Comparison of ENCODE assay signal across 25 cellular contexts in the genomic region with DNA sequence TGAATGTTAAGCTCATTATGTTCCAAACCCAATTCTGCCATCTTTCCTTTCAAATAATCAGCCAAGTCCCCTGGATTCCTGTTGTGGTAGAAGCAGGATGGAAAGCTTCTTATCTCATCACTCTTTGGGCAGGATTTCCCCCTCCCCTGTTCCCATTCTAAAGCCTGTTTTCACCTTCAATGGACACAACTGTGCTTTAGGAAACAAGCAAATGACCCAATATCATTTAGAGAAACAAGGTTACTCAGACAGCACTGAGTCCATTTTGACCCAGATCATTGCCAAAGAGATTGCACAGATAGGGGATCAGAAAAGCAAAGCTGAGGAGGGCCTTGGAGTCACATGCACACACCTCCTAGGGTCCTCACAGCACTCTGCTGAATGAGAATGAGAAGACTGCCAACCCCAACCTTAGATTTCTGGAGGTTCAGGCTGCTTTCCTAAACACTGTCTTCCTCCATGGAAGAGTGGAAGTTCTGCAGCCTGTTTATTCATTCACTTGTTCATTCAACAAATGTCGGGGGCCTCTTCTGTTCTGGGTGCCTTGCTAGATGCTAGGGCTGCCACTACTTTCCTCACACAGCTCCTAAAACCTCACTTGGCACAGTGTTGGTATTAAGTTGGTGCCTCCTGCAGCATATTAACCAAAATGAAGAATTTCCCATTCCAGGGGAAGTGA.
DNase-seq lines count a peak whose midpoint lies in the region; ATAC-seq and TF ChIP-seq lines count a peak whose summit lies in the region.
"Had no signal": no experiment of that assay in that cellular context is flagged by ENCODE, and none has a peak within 500 bp of the region (broad histone marks: within the 10 kb centered on the region; RNA-seq: fewer than 3 reads in every experiment).

No MANE protein-coding gene starts in this region.

- H3K4me2 ChIP-seq in GM23248 (ENCODE audit: unreplicated experiment): peak overlapping the region; percentile 51
- peak overlapping the region; percentile 55; the same call in 1 of the 2 replicates for H3K4me2 ChIP-seq in SK-N-SH
- H3K4me2 ChIP-seq: BLaER1 treated with 17β-estradiol and CSF1 and Interleukin-3, amounts not matched to agents 10 nM and 100 nM had no signal

- TF ChIP-seq CTCF in SK-N-SH (IDR thresholded peaks at IDR 0.05) (no peak), sigmoid colon (IDR thresholded peaks at IDR 0.05) (no peak)

- H3K27ac ChIP-seq in GM23248 (no peak overlapping the region), SK-N-SH (ENCODE audit: low read depth in 2 of 2, low read length in 1 of 2) (peak overlapping the region in 1 of 2 experiments; percentile 89; a peak in 3 of 4 replicates), sigmoid colon (peak overlapping the region; percentile 62 to 86 (median 72)), aorta (ENCODE audit: low read depth in 1 of 2, low read length in 2 of 2) (peak overlapping the region in 1 of 2 donors; percentile 57)
- H3K27ac ChIP-seq: BLaER1 treated with 17β-estradiol and CSF1 and Interleukin-3, amounts not matched to agents 10 nM and 100 nM; HL-60; upper lobe of right lung had no signal

- TF ChIP-seq EP300 in SK-N-SH (IDR thresholded peaks at IDR 0.05; ENCODE audit: borderline replicate concordance in 1 of 2, low read depth in 1 of 2, low read length in 1 of 2) (no peak), sigmoid colon (IDR thresholded peaks at IDR 0.05) (no peak)

- intact Hi-C loops in sigmoid colon (cut with DNase I) (loop anchor here (5.0 to 10.0 kb wide), 2 partner anchors 122 to 240 kb away; no protein-coding TSS in a partner anchor), aorta (cut with DNase I) (loop anchor here (5.0 to 10.0 kb wide), 2 partner anchors 60 to 102 kb away; no protein-coding TSS in a partner anchor)

- no peaks in the 10 kb centered on the region for H3K27me3 ChIP-seq in GM23248 (replicated peaks; ENCODE audit: insufficient read depth)
- H3K27me3 ChIP-seq in SK-N-SH (ENCODE audit: insufficient read depth): no peaks in the 10 kb centered on the region
- no peaks in the 10 kb centered on the region for H3K27me3 ChIP-seq in sigmoid colon
- no peaks in the 10 kb centered on the region for H3K27me3 ChIP-seq in aorta (ENCODE audit: control insufficient read depth in 1 of 2, insufficient read depth in 2 of 2, low read length in 1 of 2)
- H3K27me3 ChIP-seq: BLaER1 treated with 17β-estradiol and CSF1 and Interleukin-3, amounts not matched to agents 10 nM and 100 nM; upper lobe of right lung had no signal

- H3K9ac ChIP-seq in GM23248: no peak overlapping the region
- H3K9ac ChIP-seq in SK-N-SH: peak overlapping the region; percentile 29; the same call in 1 of the 2 replicates
- H3K9ac ChIP-seq: BLaER1 treated with 17β-estradiol and CSF1 and Interleukin-3, amounts not matched to agents 10 nM and 100 nM had no signal

- H3K9me3 ChIP-seq in GM23248 (ENCODE audit: low read depth): no peaks in the 10 kb centered on the region
- H3K9me3 ChIP-seq in SK-N-SH: no peaks in the 10 kb centered on the region
- H3K9me3 ChIP-seq in sigmoid colon: no peaks in the 10 kb centered on the region
- H3K9me3 ChIP-seq in aorta (ENCODE audit: control insufficient read depth, low read length): no peaks in the 10 kb centered on the region
- H3K9me3 ChIP-seq: BLaER1 treated with 17β-estradiol and CSF1 and Interleukin-3, amounts not matched to agents 10 nM and 100 nM; Caco-2; upper lobe of right lung had no signal

- no peak for ATAC-seq in aorta (ENCODE audit: low FRiP score)
- no peak for ATAC-seq in GM21717 (IDR thresholded peaks at IDR 0.05; ENCODE audit: unreplicated experiment)
- ATAC-seq: activated CD4-positive, alpha-beta T cell treated with anti-CD3 and anti-CD28 coated beads for 36 hours; HepG2; natural killer cell treated with Interleukin-12 subunit alpha and Interleukin-12 subunit beta and Interleukin-15 and Interleukin-18, amount 100 ng/mL, for 72 hours had no signal

- H3K4me3 ChIP-seq in GM23248: no peak overlapping the region
- no peak overlapping the region for H3K4me3 ChIP-seq in SK-N-SH (ENCODE audit: low read depth in 2 of 2, low read length in 1 of 2)
- no peak overlapping the region for H3K4me3 ChIP-seq in sigmoid colon
- no peak overlapping the region for H3K4me3 ChIP-seq in aorta (ENCODE audit: low read length in 2 of 2)
- H3K4me3 ChIP-seq: BLaER1 treated with 17β-estradiol and CSF1 and Interleukin-3, amounts not matched to agents 10 nM and 100 nM; upper lobe of right lung had no signal

- 96 to 100% methylated on average over 1 of the region's 1 CpG for WGBS in GM23248 (ENCODE audit: low coverage in 1 of 2, low lambda C conversion rate in 2 of 2, missing lambda C conversion rate in 2 of 2), 2 experiments
- 92% methylated on average over 1 of the region's 1 CpG for WGBS in SK-N-SH (ENCODE audit: low lambda C conversion rate)
- WGBS in sigmoid colon, 2 donors: 77 to 92% methylated on average over 1 of the region's 1 CpG
- 17 to 19% methylated on average over 1 of the region's 1 CpG for WGBS in aorta, 2 donors

- TF ChIP-seq RAD21 in SK-N-SH (IDR thresholded peaks at IDR 0.05; ENCODE audit: low read length): no peak

- in situ Hi-C loops in GM23248 (cut with MboI): no loop called here

- H2AFZ ChIP-seq in GM23248 (no peak overlapping the region), SK-N-SH (ENCODE audit: low read depth) (no peak overlapping the region)

- no peaks in the 10 kb centered on the region for H4K20me1 ChIP-seq in GM23248 (ENCODE audit: insufficient read depth)
- H4K20me1 ChIP-seq in SK-N-SH (ENCODE audit: insufficient read depth): no peaks in the 10 kb centered on the region
- H4K20me1 ChIP-seq: BLaER1 treated with 17β-estradiol and CSF1 and Interleukin-3, amounts not matched to agents 10 nM and 100 nM had no signal

- H3K9me2 ChIP-seq in GM23248 (ENCODE audit: insufficient read depth): no peaks in the 10 kb centered on the region
- no peaks in the 10 kb centered on the region for H3K9me2 ChIP-seq in SK-N-SH

- H3K79me2 ChIP-seq in GM23248 (ENCODE audit: insufficient read depth): no peaks in the 10 kb centered on the region
- no peaks in the 10 kb centered on the region for H3K79me2 ChIP-seq in SK-N-SH (ENCODE audit: insufficient read depth)

- H3K4me1 ChIP-seq in GM23248 (ENCODE audit: insufficient read depth) (peaks cover 15% of the 10 kb centered on the region), SK-N-SH (ENCODE audit: control insufficient read depth in 1 of 2, insufficient read depth in 2 of 2, low read depth in 1 of 2, low read length in 1 of 2) (peaks cover 5 to 42% of the 10 kb centered on the region in 2 experiments), sigmoid colon (peaks cover 0 to 49% (median 36%) of the 10 kb centered on the region in 4 donors), aorta (ENCODE audit: control insufficient read depth in 1 of 2, insufficient read depth in 2 of 2, low read length in 2 of 2) (peaks cover 0 to 2% of the 10 kb centered on the region in 2 donors)

- POLR2A ChIA-PET in SK-N-SH (lab: Yijun Ruan, JAX): no interaction called here

- CTCF ChIA-PET in SK-N-SH (lab: Yijun Ruan, JAX): interaction anchor here (0.7 to 1.9 kb wide), 2 partner anchors 32 to 223 kb away, joined by 3 to 14 read pairs; partner anchors contain the start of gene PRSS23

- TF ChIP-seq POLR2A in sigmoid colon (IDR thresholded peaks at IDR 0.05): no peak

- no peaks in the 10 kb centered on the region for H3K36me3 ChIP-seq in GM23248 (ENCODE audit: low read depth)
- no peaks in the 10 kb centered on the region for H3K36me3 ChIP-seq in SK-N-SH (replicated peaks in 1 of 2; ENCODE audit: control insufficient read depth in 1 of 2, insufficient read depth in 2 of 2, low read length in 1 of 2)
- no peaks in the 10 kb centered on the region for H3K36me3 ChIP-seq in sigmoid colon
- no peaks in the 10 kb centered on the region for H3K36me3 ChIP-seq in aorta (ENCODE audit: control insufficient read depth in 1 of 2, insufficient read depth in 2 of 2, low read length in 1 of 2)
- H3K36me3 ChIP-seq: BLaER1 treated with 17β-estradiol and CSF1 and Interleukin-3, amounts not matched to agents 10 nM and 100 nM; upper lobe of right lung had no signal

- H3F3A ChIP-seq in GM23248 (ENCODE audit: insufficient read depth) (peaks cover 16% of the 10 kb centered on the region), SK-N-SH (replicated peaks; ENCODE audit: insufficient read depth) (peaks cover 23% of the 10 kb centered on the region)

- DNase-seq in GM23248 (no peak), SK-N-SH (no peak), dermis blood vessel endothelial cell (peak; percentile 7), sigmoid colon (no peak), aorta (no peak), germinal center (ENCODE audit: low spot score) (no peak), hepatic stellate cell (ENCODE audit: low spot score) (no peak)
- DNase-seq: activated CD4-positive, alpha-beta T cell treated with anti-CD3 and anti-CD28 coated beads for 36 hours; activated naive CD4-positive, alpha-beta T cell treated with Interleukin-2 at 50 U/mL for 16 hours; activated T-cell treated with anti-CD3 and anti-CD28 coated beads, Interleukin-2, amount 50 U/mL, for 1 hour; amygdala; Caco-2; central memory CD4-positive, alpha-beta T cell; DND-41; hypothalamus; NCI-H1092; NCI-H187; NCI-H524 treated with DMSO at 0.1 percent for 48 hours; T-helper 2 cell; upper lobe of right lung had no signal

TF ChIP-seq in SK-N-SH, 30 proteins besides CTCF, POLR2A, EP300 and RAD21 (continues in another document):
- TF ChIP-seq REST (IDR thresholded peaks at IDR 0.05; ENCODE audit: low read depth, low read length) (no peak), FOSL2 (IDR thresholded peaks at IDR 0.05; ENCODE audit: borderline replicate concordance, low read depth) (no peak)
